In the genomic region with DNA sequence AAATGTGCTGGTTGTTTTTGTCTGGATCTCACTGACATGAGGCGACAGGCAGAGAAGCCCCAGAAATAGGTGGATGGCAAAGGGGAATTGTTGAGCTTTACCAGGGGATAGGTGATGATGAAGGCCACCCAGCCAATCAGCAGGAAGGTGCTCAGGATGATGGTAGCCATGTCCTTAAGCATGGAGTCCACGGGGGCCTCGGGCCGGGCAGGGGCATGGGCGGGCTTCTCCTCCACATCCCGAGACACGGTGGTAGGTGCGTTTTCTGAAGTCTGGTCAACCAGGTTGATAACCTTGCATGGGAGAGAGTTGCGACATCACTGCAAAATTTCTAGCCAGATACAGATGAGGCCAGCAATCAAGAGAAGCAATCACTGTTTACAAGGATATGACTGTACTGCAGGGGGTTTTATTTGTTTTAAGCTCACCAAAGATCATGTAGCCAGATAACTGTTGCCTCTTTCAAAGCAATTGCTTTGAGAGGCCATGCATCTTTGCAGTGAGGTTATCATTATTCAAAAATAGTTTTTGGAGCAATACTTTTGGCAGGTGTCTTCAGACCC, we compare ENCODE assay signal across 1 cellular context.
TF ChIP-seq lines count a peak whose summit lies in the region.

No MANE protein-coding gene starts in this region.

TF ChIP-seq in HepG2, 621 proteins besides CTCF, POLR2A, EP300 and RAD21 (continued from another document):
- TF ChIP-seq, protein P1, sequence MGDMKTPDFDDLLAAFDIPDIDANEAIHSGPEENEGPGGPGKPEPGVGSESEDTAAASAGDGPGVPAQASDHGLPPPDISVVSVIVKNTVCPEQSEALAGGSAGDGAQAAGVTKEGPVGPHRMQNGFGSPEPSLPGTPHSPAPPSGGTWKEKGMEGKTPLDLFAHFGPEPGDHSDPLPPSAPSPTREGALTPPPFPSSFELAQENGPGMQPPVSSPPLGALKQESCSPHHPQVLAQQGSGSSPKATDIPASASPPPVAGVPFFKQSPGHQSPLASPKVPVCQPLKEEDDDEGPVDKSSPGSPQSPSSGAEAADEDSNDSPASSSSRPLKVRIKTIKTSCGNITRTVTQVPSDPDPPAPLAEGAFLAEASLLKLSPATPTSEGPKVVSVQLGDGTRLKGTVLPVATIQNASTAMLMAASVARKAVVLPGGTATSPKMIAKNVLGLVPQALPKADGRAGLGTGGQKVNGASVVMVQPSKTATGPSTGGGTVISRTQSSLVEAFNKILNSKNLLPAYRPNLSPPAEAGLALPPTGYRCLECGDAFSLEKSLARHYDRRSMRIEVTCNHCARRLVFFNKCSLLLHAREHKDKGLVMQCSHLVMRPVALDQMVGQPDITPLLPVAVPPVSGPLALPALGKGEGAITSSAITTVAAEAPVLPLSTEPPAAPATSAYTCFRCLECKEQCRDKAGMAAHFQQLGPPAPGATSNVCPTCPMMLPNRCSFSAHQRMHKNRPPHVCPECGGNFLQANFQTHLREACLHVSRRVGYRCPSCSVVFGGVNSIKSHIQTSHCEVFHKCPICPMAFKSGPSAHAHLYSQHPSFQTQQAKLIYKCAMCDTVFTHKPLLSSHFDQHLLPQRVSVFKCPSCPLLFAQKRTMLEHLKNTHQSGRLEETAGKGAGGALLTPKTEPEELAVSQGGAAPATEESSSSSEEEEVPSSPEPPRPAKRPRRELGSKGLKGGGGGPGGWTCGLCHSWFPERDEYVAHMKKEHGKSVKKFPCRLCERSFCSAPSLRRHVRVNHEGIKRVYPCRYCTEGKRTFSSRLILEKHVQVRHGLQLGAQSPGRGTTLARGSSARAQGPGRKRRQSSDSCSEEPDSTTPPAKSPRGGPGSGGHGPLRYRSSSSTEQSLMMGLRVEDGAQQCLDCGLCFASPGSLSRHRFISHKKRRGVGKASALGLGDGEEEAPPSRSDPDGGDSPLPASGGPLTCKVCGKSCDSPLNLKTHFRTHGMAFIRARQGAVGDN (CRISPR knock-in tag; IDR thresholded peaks at IDR 0.05): peak; percentile 44; the same call in 1 of the 2 replicates
- TF ChIP-seq, protein P2, sequence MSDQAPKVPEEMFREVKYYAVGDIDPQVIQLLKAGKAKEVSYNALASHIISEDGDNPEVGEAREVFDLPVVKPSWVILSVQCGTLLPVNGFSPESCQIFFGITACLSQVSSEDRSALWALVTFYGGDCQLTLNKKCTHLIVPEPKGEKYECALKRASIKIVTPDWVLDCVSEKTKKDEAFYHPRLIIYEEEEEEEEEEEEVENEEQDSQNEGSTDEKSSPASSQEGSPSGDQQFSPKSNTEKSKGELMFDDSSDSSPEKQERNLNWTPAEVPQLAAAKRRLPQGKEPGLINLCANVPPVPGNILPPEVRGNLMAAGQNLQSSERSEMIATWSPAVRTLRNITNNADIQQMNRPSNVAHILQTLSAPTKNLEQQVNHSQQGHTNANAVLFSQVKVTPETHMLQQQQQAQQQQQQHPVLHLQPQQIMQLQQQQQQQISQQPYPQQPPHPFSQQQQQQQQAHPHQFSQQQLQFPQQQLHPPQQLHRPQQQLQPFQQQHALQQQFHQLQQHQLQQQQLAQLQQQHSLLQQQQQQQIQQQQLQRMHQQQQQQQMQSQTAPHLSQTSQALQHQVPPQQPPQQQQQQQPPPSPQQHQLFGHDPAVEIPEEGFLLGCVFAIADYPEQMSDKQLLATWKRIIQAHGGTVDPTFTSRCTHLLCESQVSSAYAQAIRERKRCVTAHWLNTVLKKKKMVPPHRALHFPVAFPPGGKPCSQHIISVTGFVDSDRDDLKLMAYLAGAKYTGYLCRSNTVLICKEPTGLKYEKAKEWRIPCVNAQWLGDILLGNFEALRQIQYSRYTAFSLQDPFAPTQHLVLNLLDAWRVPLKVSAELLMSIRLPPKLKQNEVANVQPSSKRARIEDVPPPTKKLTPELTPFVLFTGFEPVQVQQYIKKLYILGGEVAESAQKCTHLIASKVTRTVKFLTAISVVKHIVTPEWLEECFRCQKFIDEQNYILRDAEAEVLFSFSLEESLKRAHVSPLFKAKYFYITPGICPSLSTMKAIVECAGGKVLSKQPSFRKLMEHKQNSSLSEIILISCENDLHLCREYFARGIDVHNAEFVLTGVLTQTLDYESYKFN (CRISPR knock-in tag; conservative IDR thresholded peaks at IDR 0.05): peak; percentile 41
- peak; percentile 27; the same call in 1 of the 2 replicates for TF ChIP-seq ETV5 (CRISPR knock-in tag; IDR thresholded peaks at IDR 0.05; ENCODE audit: borderline replicate concordance)
- no peak for TF ChIP-seq NR2F6 (IDR thresholded peaks at IDR 0.05)
- TF ChIP-seq NR2F6 (CRISPR knock-in tag; IDR thresholded peaks at IDR 0.05): peak; percentile 14; the same call in 1 of the 2 replicates
- TF ChIP-seq RXRB (CRISPR knock-in tag; IDR thresholded peaks at IDR 0.05; ENCODE audit: borderline replicate concordance): 0 out of 2 replicates have a peak, but pooled peaks have one; percentile 10
- TF ChIP-seq ZNF337 (CRISPR knock-in tag; IDR thresholded peaks at IDR 0.05; ENCODE audit: borderline replicate concordance, low read depth): no peak
- peak; percentile 38; the same call in 1 of the 2 replicates for TF ChIP-seq BCL6 (CRISPR knock-in tag; IDR thresholded peaks at IDR 0.05)
- no peak for TF ChIP-seq SOX6 (IDR thresholded peaks at IDR 0.05)
- TF ChIP-seq SOX6 (CRISPR knock-in tag; IDR thresholded peaks at IDR 0.05): peak; percentile 25; the same call in 1 of the 2 replicates
- peak; percentile 28; the same call in 1 of the 2 replicates for TF ChIP-seq SOX5 (CRISPR knock-in tag; IDR thresholded peaks at IDR 0.05; ENCODE audit: borderline replicate concordance)
- peak; percentile 93 for TF ChIP-seq RFX5 (IDR thresholded peaks at IDR 0.05; ENCODE audit: low read depth, low read length)
- TF ChIP-seq HMG20A (CRISPR knock-in tag; IDR thresholded peaks at IDR 0.05; ENCODE audit: borderline replicate concordance): peak; percentile 32; the same call in 1 of the 2 replicates
- TF ChIP-seq CEBPB (IDR thresholded peaks at IDR 0.05; ENCODE audit: borderline replicate concordance, low read depth, low read length): peak; percentile 98
- TF ChIP-seq FOXA3 (CRISPR knock-in tag; IDR thresholded peaks at IDR 0.05): peak; percentile 71
- peak; percentile 84 for TF ChIP-seq FOSL2 (CRISPR knock-in tag; IDR thresholded peaks at IDR 0.05)
